14 cellular contexts compared by ENCODE assay signal in genomic region chr6:1724616-1725015, GRCh38.
DNase-seq lines count a peak whose midpoint lies in the region; ATAC-seq, FAIRE-seq and TF ChIP-seq lines count a peak whose summit lies in the region.
"Had no signal": no experiment of that assay in that cellular context is flagged by ENCODE, and none has a peak within 500 bp of the region (broad histone marks: within the 10 kb centered on the region; RNA-seq: fewer than 3 reads in every experiment).

No MANE protein-coding gene starts in this region.

- ATAC-seq in WTC11 (peak; percentile 71), HepG2 (peak; percentile 62), GM21723 (IDR thresholded peaks at IDR 0.05; ENCODE audit: unreplicated experiment) (no peak)
- no peak for ATAC-seq in effector memory CD8-positive, alpha-beta T cell (replicated peaks)

- no peaks in the 10 kb centered on the region for H3K9me3 ChIP-seq in HepG2 (ENCODE audit: low read length)

- peak overlapping the region; percentile 58 for H3K27ac Mint-ChIP-seq in WTC11
- H3K27ac Mint-ChIP-seq in effector memory CD8-positive, alpha-beta T cell: no peak overlapping the region
- H3K27ac Mint-ChIP-seq: activated naive CD8-positive, alpha-beta T cell had no signal

- H3K4me1 ChIP-seq in HepG2 (ENCODE audit: insufficient read depth, low read length): no peaks in the 10 kb centered on the region

- DNase-seq in NCI-H345 (lab: John Stamatoyannopoulos, UW) (peak; percentile 45), NCI-H345 treated with DMSO at 0.1 percent for 48 hours (lab: John Stamatoyannopoulos, UW; ENCODE audit: unreplicated experiment) (no peak), WTC11 (ENCODE audit: low spot score) (no peak), HepG2 (ENCODE audit: low spot score) (no peak), urothelium cell line (ENCODE audit: low spot score) (peak; percentile 71), G401 (ENCODE audit: low spot score) (no peak)
- no peak for DNase-seq in effector memory CD8-positive, alpha-beta T cell
- DNase-seq: ACHN; erythroblast; NCI-H446; stimulated activated CD4-positive, alpha-beta T cell treated with anti-CD3 and anti-CD28 coated beads, Interleukin-2, amount 100 ng/mL, for 48 hours had no signal

- H3K27me3 ChIP-seq in HepG2 (ENCODE audit: control insufficient read depth in 1 of 2, insufficient read depth in 2 of 2, low read length in 2 of 2): no peaks in the 10 kb centered on the region

- H3K4me3 Mint-ChIP-seq in WTC11: no peak overlapping the region
- H3K4me3 Mint-ChIP-seq in effector memory CD8-positive, alpha-beta T cell: no peak overlapping the region
- H3K4me3 Mint-ChIP-seq: activated naive CD8-positive, alpha-beta T cell had no signal

- no peak for TF ChIP-seq POLR2A in HepG2 (IDR thresholded peaks at IDR 0.05; ENCODE audit: insufficient read depth in 1 of 2, low read depth in 2 of 2, low read length in 2 of 2)

- no peaks in the 10 kb centered on the region for H3K9me3 Mint-ChIP-seq in WTC11
- no peaks in the 10 kb centered on the region for H3K9me3 Mint-ChIP-seq in effector memory CD8-positive, alpha-beta T cell

- no peak for TF ChIP-seq CTCF in WTC11 (IDR thresholded peaks at IDR 0.05)
- no peak for TF ChIP-seq CTCF in HepG2 (CRISPR knock-in tag; IDR thresholded peaks at IDR 0.05)

- intact Hi-C loops in HepG2 (cut with micrococcal nuclease; ENCODE audit: unreplicated experiment): no loop called here

- CTCF ChIA-PET in WTC11 (lab: Charles Lee) (no interaction called here), HepG2 (lab: Yijun Ruan, JAX; ENCODE audit: low intra/inter-chr PET ratio, low total read pairs) (no interaction called here)

- no peak overlapping the region for H3K9ac ChIP-seq in HepG2 (ENCODE audit: insufficient read depth, low read depth, low read length)

- no peak for TF ChIP-seq RAD21 in HepG2 (CRISPR knock-in tag; IDR thresholded peaks at IDR 0.05)

- peaks cover 59% of the 10 kb centered on the region for H3K4me1 Mint-ChIP-seq in WTC11
- peaks cover 0 to 2% of the 10 kb centered on the region in 2 donors for H3K4me1 Mint-ChIP-seq in effector memory CD8-positive, alpha-beta T cell (ENCODE audit: low read depth in 2 of 2)

- TF ChIP-seq EP300 in HepG2 (IDR thresholded peaks at IDR 0.05; ENCODE audit: low read depth in 2 of 2, low read length in 2 of 2) (no peak), HepG2 (CRISPR knock-in tag; IDR thresholded peaks at IDR 0.05; ENCODE audit: borderline replicate concordance) (no peak)

- no peak overlapping the region for H3K4me2 ChIP-seq in HepG2 (ENCODE audit: low read depth, low read length)

- H3K27me3 Mint-ChIP-seq in WTC11 (ENCODE audit: low read depth): no peaks in the 10 kb centered on the region
- H3K27me3 Mint-ChIP-seq in effector memory CD8-positive, alpha-beta T cell: no peaks in the 10 kb centered on the region
- H3K27me3 Mint-ChIP-seq: activated naive CD8-positive, alpha-beta T cell had no signal

- TSS peak; percentile 23 for BruUV-seq in HepG2 (replicated peaks; lab: Mats Ljungman, UMichigan)

- H3K4me3 ChIP-seq in HepG2 (replicated peaks in 1 of 3; ENCODE audit: insufficient read depth in 1 of 3, low read depth in 2 of 3, low read length in 3 of 3): no peak overlapping the region

- H2AFZ ChIP-seq in HepG2 (ENCODE audit: low read length): no peak overlapping the region

- no peak overlapping the region for H3K27ac ChIP-seq in HepG2 (ENCODE audit: extremely low read length, insufficient read depth, low read length)
- H3K27ac ChIP-seq: VCaP had no signal

- no peaks in the 10 kb centered on the region for H4K20me1 ChIP-seq in HepG2 (ENCODE audit: insufficient read depth, low read length)

- 96% methylated on average over 8 of the region's 8 CpGs for WGBS in HepG2 (ENCODE audit: low lambda C conversion rate)

- POLR2A ChIA-PET in WTC11 (lab: Charles Lee): no interaction called here
- POLR2A ChIA-PET in HepG2 (lab: Yijun Ruan, JAX): no interaction called here

- H3K36me3 Mint-ChIP-seq in WTC11: no peaks in the 10 kb centered on the region
- H3K36me3 Mint-ChIP-seq in effector memory CD8-positive, alpha-beta T cell (ENCODE audit: insufficient read depth): peaks cover 10% of the 10 kb centered on the region

- FAIRE-seq in HepG2 (lab: Jason Lieb, UNC) (no peak), urothelium cell line (lab: Jason Lieb, UNC) (no peak)

- in situ Hi-C loops in HepG2 (cut with HindIII; ENCODE audit: extremely low pct_ligation_motif_present, low pct_unique_long_range_greater_than_20kb): no loop called here
- in situ Hi-C loops in G401 (cut with HindIII; ENCODE audit: low sequenced_read_pairs): no loop called here

- no peaks in the 10 kb centered on the region for H3K79me2 ChIP-seq in HepG2 (ENCODE audit: insufficient read depth, low read length)

- H3K36me3 ChIP-seq in HepG2 (replicated peaks in 1 of 2; ENCODE audit: control insufficient read depth in 1 of 2, insufficient read depth in 2 of 2, low read length in 2 of 2): peaks cover 13 to 55% of the 10 kb centered on the region in 2 experiments

TF ChIP-seq in WTC11, 78 proteins besides CTCF, POLR2A, EP300 and RAD21 (continues in another document):
- TF ChIP-seq GABPB1 (CRISPR knock-in tag; IDR thresholded peaks at IDR 0.05) (no peak), PRDM15 (CRISPR knock-in tag; IDR thresholded peaks at IDR 0.05) (no peak), E2F5 (CRISPR knock-in tag; IDR thresholded peaks at IDR 0.05) (no peak), ZNF121 (CRISPR knock-in tag; IDR thresholded peaks at IDR 0.05) (no peak)

TF ChIP-seq in HepG2, 621 proteins besides CTCF, POLR2A, EP300 and RAD21:
- TF ChIP-seq NFAT5 (CRISPR knock-in tag; IDR thresholded peaks at IDR 0.05) (no peak), TIGD3 (CRISPR knock-in tag; IDR thresholded peaks at IDR 0.05; ENCODE audit: borderline replicate concordance) (no peak)
TF ChIP-seq in HepG2: peak in this region for 0.

Comparison
In these comparisons a context has a peak if more than half of its experiments do, and no peak if none do; other contexts are left out.
1. DNase-seq: peak in NCI-H345 (single experiment) and urothelium cell line (single experiment); none in NCI-H345 treated with DMSO at 0.1 percent for 48 hours (single experiment), WTC11 (single experiment), HepG2 (single experiment), G401 (single experiment) and effector memory CD8-positive, alpha-beta T cell (0 of 3).
2. ATAC-seq: peak in WTC11 (single experiment) and HepG2 (single experiment); none in effector memory CD8-positive, alpha-beta T cell (single experiment) and GM21723 (single experiment).